Comparison of ENCODE assay signal across 9 cellular contexts in genomic region chr10:93464826-93465388, GRCh38. TPM values are rescaled to one million over a fixed set of nuclear protein-coding genes. Genes with fewer than 3 reads are reported as not detected.
DNase-seq lines count a peak whose midpoint lies in the region; ATAC-seq, FAIRE-seq and TF ChIP-seq lines count a peak whose summit lies in the region.
"Had no signal": no experiment of that assay in that cellular context is flagged by ENCODE, and none has a peak within 500 bp of the region (broad histone marks: within the 10 kb centered on the region; RNA-seq: fewer than 3 reads in every experiment).

No MANE protein-coding gene starts in this region.

- H3K27me3 ChIP-seq in psoas muscle (ENCODE audit: insufficient read depth in 3 of 3, low read length in 2 of 3) (no peaks in the 10 kb centered on the region), small intestine (ENCODE audit: control insufficient read depth in 2 of 2, insufficient read depth in 2 of 2, low read length in 2 of 2) (no peaks in the 10 kb centered on the region)

- no peak for FAIRE-seq in small intestine (lab: Jason Lieb, UNC)

- TF ChIP-seq CTCF in C4-2B (conservative IDR thresholded peaks at IDR 0.05) (no peak), epithelial cell of esophagus (IDR thresholded peaks at IDR 0.05; ENCODE audit: insufficient read depth, low read depth, low read length, missing control alignments) (no peak), psoas muscle (IDR thresholded peaks at IDR 0.05) (no peak)

- WGBS in psoas muscle, 3 donors, result 82 to 97% (median 87%) methylated on average over 4 of the region's 4 CpGs
- WGBS in small intestine, 3 donors, result 79 to 83% (median 80%) methylated on average over 4 of the region's 4 CpGs

- DNase-seq in NOMO-1 treated with dmso at 0.1 percent for 144 hours (lab: John Stamatoyannopoulos, UW; ENCODE audit: unreplicated experiment) (peak; percentile 28), epithelial cell of esophagus (ENCODE audit: low read depth) (peak; percentile 78), psoas muscle (no peak), small intestine (no peak)
- DNase-seq: activated B cell treated with CpG ODN at 0.5 μM for 24 hours had no signal

- intact Hi-C loops in psoas muscle (cut with DNase I), result no loop called here

- H3K9me3 ChIP-seq in psoas muscle (no peaks in the 10 kb centered on the region), small intestine (ENCODE audit: control insufficient read depth, low read depth) (no peaks in the 10 kb centered on the region)

- H3K36me3 ChIP-seq in psoas muscle (ENCODE audit: insufficient read depth in 1 of 2, low read depth in 1 of 2), result no peaks in the 10 kb centered on the region
- no peaks in the 10 kb centered on the region for H3K36me3 ChIP-seq in small intestine (ENCODE audit: control insufficient read depth in 2 of 2, insufficient read depth in 2 of 2, low read length in 2 of 2)

- ATAC-seq in psoas muscle (no peak), GM18867 (IDR thresholded peaks at IDR 0.05; ENCODE audit: unreplicated experiment) (no peak), GM21737 (IDR thresholded peaks at IDR 0.05; ENCODE audit: unreplicated experiment) (no peak), GM18519 (IDR thresholded peaks at IDR 0.05; ENCODE audit: low FRiP score, unreplicated experiment) (no peak)

- no peak overlapping the region for H3K4me3 ChIP-seq in epithelial cell of esophagus (ENCODE audit: low read length)
- H3K4me3 ChIP-seq in psoas muscle, result no peak overlapping the region
- H3K4me3 ChIP-seq in small intestine (ENCODE audit: low read depth in 1 of 2, low read length in 2 of 2), result no peak overlapping the region

- H3K27ac ChIP-seq in C4-2B, result peak overlapping the region; percentile 89; the same call in 1 of the 2 replicates
- H3K27ac ChIP-seq in psoas muscle, result peak overlapping the region; percentile 79
- peak overlapping the region in 1 of 2 donors; percentile 86 for H3K27ac ChIP-seq in small intestine (ENCODE audit: low read depth in 1 of 2, low read length in 1 of 2)

- H3K4me1 ChIP-seq in psoas muscle (peaks cover 13% of the 10 kb centered on the region), small intestine (ENCODE audit: control insufficient read depth in 2 of 2, insufficient read depth in 1 of 2, low read depth in 1 of 2, low read length in 1 of 2) (peaks cover 0 to 10% of the 10 kb centered on the region in 2 donors)

RNA-seq across cellular contexts. Expression of gene MYOF, which starts 17.2 kb away (rescaled TPM):
- 1 to 10 TPM; 4.2 to 9.4 (median 5.8) TPM for total RNA-seq in psoas muscle
- polyA plus RNA-seq in psoas muscle, result 1 to 10 TPM in 2 of 3 donors, under 1 TPM in 1; 0.70 to 3.6 (median 2.1) TPM
- 10 to 100 TPM in 1 of 3 donors, 1 to 10 TPM in 2; 1.6 to 20.6 (median 2.0) TPM for polyA plus RNA-seq in small intestine

RNA-seq across cellular contexts. Expression of gene CEP55, which starts 31.5 kb away (rescaled TPM):
- under 1 TPM in 2 of 4 donors, not detected in 2; 0.10 to 0.29 TPM for total RNA-seq in psoas muscle
- polyA plus RNA-seq in psoas muscle (under 1 TPM in 2 of 3 donors, not detected in 1; 0.16 to 0.25 TPM), small intestine (10 to 100 TPM in 1 of 3 donors, 1 to 10 TPM in 1, under 1 TPM in 1; 0.27 to 21.7 (median 1.1) TPM)

Comparison
In these comparisons a context has a peak if more than half of its experiments do, and no peak if none do; other contexts are left out.
1. DNase-seq: peak in NOMO-1 treated with dmso at 0.1 percent for 144 hours (single experiment) and epithelial cell of esophagus (single experiment); none in psoas muscle (0 of 2) and small intestine (single experiment).